8 cellular contexts compared by ENCODE assay signal in the genomic region with DNA sequence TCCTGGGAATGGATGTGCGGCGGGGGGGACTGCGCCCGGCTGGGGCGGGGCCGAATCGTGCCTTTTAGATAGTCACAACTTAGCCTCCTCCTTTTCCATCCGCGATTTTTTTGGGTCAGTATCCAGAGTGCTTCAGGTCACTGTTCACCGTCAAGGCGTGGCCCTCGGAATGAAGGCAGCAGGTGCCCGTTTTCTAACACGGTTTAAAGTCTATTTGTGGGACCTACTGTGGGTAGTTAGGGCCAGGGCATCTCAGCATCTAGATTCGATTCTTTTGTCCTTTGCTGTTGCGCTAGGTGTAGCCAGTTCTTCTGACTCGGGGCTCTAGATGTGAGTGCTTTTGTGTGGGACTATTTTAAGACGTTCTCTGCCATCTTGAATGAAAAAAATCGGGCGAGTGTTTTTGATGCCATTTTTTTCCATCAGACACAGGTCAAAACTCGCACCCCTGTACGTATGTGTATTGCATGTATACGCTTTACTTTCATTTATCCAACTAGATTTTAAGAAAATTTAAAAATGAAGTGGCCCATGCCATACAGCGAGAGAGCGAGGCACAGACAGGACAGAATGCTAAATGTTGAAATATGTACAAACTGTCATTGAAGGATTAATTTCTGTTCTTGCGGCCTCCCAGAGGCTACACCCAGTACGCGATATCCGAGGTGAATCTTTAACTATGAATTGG. TPM values are rescaled to one million over a fixed set of nuclear protein-coding genes. Genes with fewer than 3 reads are reported as not detected.
DNase-seq lines count a peak whose midpoint lies in the region; ATAC-seq and TF ChIP-seq lines count a peak whose summit lies in the region.

No MANE protein-coding gene starts in this region.

- intact Hi-C loops in uterus (cut with DNase I; ENCODE audit: low total_unique reads): no loop called here

- DNase-seq in CD8-positive, alpha-beta memory T cell: peak in 3 of 5 donors; percentile 36 to 61 (median 58)
- peak; percentile 89 for DNase-seq in NAMALWA (ENCODE audit: low spot score)
- peak; percentile 33 for DNase-seq in effector CD8-positive, alpha-beta T cell (lab: John Stamatoyannopoulos, UW)
- peak in 1 of 2 donors; percentile 87 for DNase-seq in uterus
- no peak for DNase-seq in glomerular visceral epithelial cell (ENCODE audit: extremely low spot score)

- ATAC-seq in GM21381 (IDR thresholded peaks at IDR 0.05; ENCODE audit: unreplicated experiment): peak; percentile 3

- H3K9me3 ChIP-seq in CD8-positive, alpha-beta memory T cell (ENCODE audit: low read length): no peaks in the 10 kb centered on the region
- H3K9me3 ChIP-seq in mucosa of stomach (ENCODE audit: control insufficient read depth, low read length) (no peaks in the 10 kb centered on the region), uterus (no peaks in the 10 kb centered on the region)

- H3K4me3 Mint-ChIP-seq in CD8-positive, alpha-beta memory T cell: peak overlapping the region; percentile 91 to 98 (median 96)
- peak overlapping the region; percentile 97 for H3K4me3 Mint-ChIP-seq in T-helper 1 cell treated with Interleukin-12 subunit alpha and Interleukin-12 subunit beta and Interleukin-4 antibody, amounts not matched to agents 30 μg/mL and 1 μg/mL, for 36 hours

- peak overlapping the region; percentile 84 for H3K4me3 ChIP-seq in CD8-positive, alpha-beta memory T cell (ENCODE audit: low read length)
- H3K4me3 ChIP-seq in mucosa of stomach (ENCODE audit: low read length): peak overlapping the region; percentile 89
- H3K4me3 ChIP-seq in uterus: peak overlapping the region; percentile 92 to 96

- H3K27ac Mint-ChIP-seq in CD8-positive, alpha-beta memory T cell: peak overlapping the region; percentile 86 to 99 (median 96)
- H3K27ac Mint-ChIP-seq in T-helper 1 cell treated with Interleukin-12 subunit alpha and Interleukin-12 subunit beta and Interleukin-4 antibody, amounts not matched to agents 30 μg/mL and 1 μg/mL, for 36 hours: peak overlapping the region; percentile 98

- no peak for TF ChIP-seq POLR2A in uterus (IDR thresholded peaks at IDR 0.05)

- peaks cover 0 to 14% (median 0%) of the 10 kb centered on the region in 3 donors for H3K36me3 Mint-ChIP-seq in CD8-positive, alpha-beta memory T cell
- H3K36me3 Mint-ChIP-seq in T-helper 1 cell treated with Interleukin-12 subunit alpha and Interleukin-12 subunit beta and Interleukin-4 antibody, amounts not matched to agents 30 μg/mL and 1 μg/mL, for 36 hours (ENCODE audit: low read depth): peaks cover 9% of the 10 kb centered on the region

- no peaks in the 10 kb centered on the region for H3K36me3 ChIP-seq in CD8-positive, alpha-beta memory T cell (ENCODE audit: insufficient read depth, low read length)
- H3K36me3 ChIP-seq in mucosa of stomach (ENCODE audit: control insufficient read depth, insufficient read depth, low read length) (no peaks in the 10 kb centered on the region), uterus (no peaks in the 10 kb centered on the region)

- TF ChIP-seq CTCF in uterus (IDR thresholded peaks at IDR 0.05): no peak

- H3K4me1 ChIP-seq in CD8-positive, alpha-beta memory T cell (ENCODE audit: insufficient read depth, low read length): peaks cover 17% of the 10 kb centered on the region
- peaks cover 6% of the 10 kb centered on the region for H3K4me1 ChIP-seq in mucosa of stomach (ENCODE audit: control insufficient read depth, insufficient read depth, low read length)
- H3K4me1 ChIP-seq in uterus: no peaks in the 10 kb centered on the region

- H3K9ac ChIP-seq in mucosa of stomach (ENCODE audit: low read length): peak overlapping the region; percentile 90

- peaks cover 4 to 8% of the 10 kb centered on the region in 2 donors for H3K27me3 Mint-ChIP-seq in CD8-positive, alpha-beta memory T cell
- peaks cover 21% of the 10 kb centered on the region for H3K27me3 Mint-ChIP-seq in T-helper 1 cell treated with Interleukin-12 subunit alpha and Interleukin-12 subunit beta and Interleukin-4 antibody, amounts not matched to agents 30 μg/mL and 1 μg/mL, for 36 hours (ENCODE audit: low read depth)

- peaks cover 35 to 51% (median 42%) of the 10 kb centered on the region in 3 donors for H3K4me1 Mint-ChIP-seq in CD8-positive, alpha-beta memory T cell
- H3K4me1 Mint-ChIP-seq in T-helper 1 cell treated with Interleukin-12 subunit alpha and Interleukin-12 subunit beta and Interleukin-4 antibody, amounts not matched to agents 30 μg/mL and 1 μg/mL, for 36 hours (ENCODE audit: low read depth): peaks cover 28% of the 10 kb centered on the region

- CTCF ChIA-PET in CD8-positive, alpha-beta memory T cell (lab: Charles Lee): interaction anchor here (1.0 to 1.5 kb wide), 7 partner anchors 12 to 724 kb away, joined by 3 to 8 read pairs (median 5); partner anchors contain the start of genes AMDHD1 and CCDC38

- POLR2A ChIA-PET in CD8-positive, alpha-beta memory T cell (lab: Charles Lee): interaction anchor here (1.5 to 1.7 kb wide), 2 partner anchors 145 to 255 kb away, joined by 10 to 22 read pairs; partner anchors contain the start of genes METAP2 and NR2C1

- no peaks in the 10 kb centered on the region for H3K27me3 ChIP-seq in CD8-positive, alpha-beta memory T cell (ENCODE audit: insufficient read depth, low read length, poor library complexity, severe bottlenecking)
- H3K27me3 ChIP-seq in mucosa of stomach (ENCODE audit: control insufficient read depth, insufficient read depth, low read length) (no peaks in the 10 kb centered on the region), uterus (no peaks in the 10 kb centered on the region)

- H3K9me3 Mint-ChIP-seq in CD8-positive, alpha-beta memory T cell: no peaks in the 10 kb centered on the region
- H3K9me3 Mint-ChIP-seq in T-helper 1 cell treated with Interleukin-12 subunit alpha and Interleukin-12 subunit beta and Interleukin-4 antibody, amounts not matched to agents 30 μg/mL and 1 μg/mL, for 36 hours: no peaks in the 10 kb centered on the region

- H3K27ac ChIP-seq in CD8-positive, alpha-beta memory T cell (ENCODE audit: low read depth, low read length): peak overlapping the region; percentile 94
- peak overlapping the region; percentile 95 to 99 for H3K27ac ChIP-seq in uterus

RNA-seq across cellular contexts. Expression of gene VEZT, which starts 0.7 kb away (rescaled TPM):
- total RNA-seq in CD8-positive, alpha-beta memory T cell: 10 to 100 TPM; 46.8 to 53.6 TPM
- 25.7 TPM for polyA plus RNA-seq in CD8-positive, alpha-beta memory T cell
- total RNA-seq in uterus: 100 to 1,000 TPM in 1 of 4 donors, 10 to 100 TPM in 3; 38.9 to 172 (median 70.7) TPM

RNA-seq across cellular contexts. Expression of gene FGD6, which starts 1.0 kb away (rescaled TPM):
- under 1 TPM; 0.75 to 0.92 TPM for total RNA-seq in CD8-positive, alpha-beta memory T cell
- 0.36 TPM for polyA plus RNA-seq in CD8-positive, alpha-beta memory T cell
- total RNA-seq in uterus: 10 to 100 TPM in 3 of 4 donors, 1 to 10 TPM in 1; 7.6 to 25.3 (median 15.1) TPM

Comparison
In these comparisons a context has a peak if more than half of its experiments do, and no peak if none do; other contexts are left out.
1. RNA of gene FGD6, which starts 1.0 kb away (total RNA-seq): 7.6 to 25.3 TPM in uterus; 0.75 to 0.92 TPM in CD8-positive, alpha-beta memory T cell; every median in the first group is over 4 times any median in the second.
2. Peak in every context shown above with its lines, with median percentiles within 50 percentile points of each other: H3K4me3 ChIP-seq.